ENCODE assay signal across 8 cellular contexts in the genomic region with DNA sequence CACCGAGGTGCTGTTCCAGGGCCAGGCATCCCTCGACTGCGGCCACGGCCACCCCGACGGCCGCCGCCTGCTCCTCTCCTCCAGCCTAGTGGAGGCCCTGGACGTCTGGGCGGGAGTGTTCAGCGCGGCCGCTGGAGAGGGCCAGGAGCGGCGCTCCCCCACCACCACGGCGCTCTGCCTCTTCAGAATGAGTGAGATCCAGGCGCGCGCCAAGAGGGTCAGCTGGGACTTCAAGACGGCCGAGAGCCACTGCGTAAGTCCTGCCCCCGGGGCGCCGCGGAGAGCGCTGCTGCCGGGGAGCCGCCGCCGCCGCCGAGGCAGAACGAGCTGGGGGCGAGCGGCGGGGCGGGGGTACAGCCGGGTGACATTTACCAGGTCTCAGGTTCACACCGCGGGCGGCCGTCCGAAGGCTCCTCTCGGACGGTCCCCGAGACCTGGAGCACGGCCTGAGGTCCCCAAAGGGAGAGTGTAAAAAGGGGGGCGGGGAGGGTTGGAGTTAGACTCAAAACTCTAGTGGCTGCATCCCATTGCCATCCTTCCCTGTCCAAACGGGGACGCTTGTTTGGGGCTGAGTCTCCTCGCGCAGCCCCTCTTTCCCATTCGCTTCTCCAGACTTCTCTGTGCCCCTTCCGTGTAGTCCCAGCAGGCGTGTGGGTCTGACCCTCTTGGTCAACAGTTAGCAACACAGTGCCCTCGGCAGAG. TPM values are rescaled to one million over a fixed set of nuclear protein-coding genes. Genes with fewer than 3 reads are reported as not detected.
DNase-seq lines count a peak whose midpoint lies in the region; ATAC-seq and TF ChIP-seq lines count a peak whose summit lies in the region.

No MANE protein-coding gene starts in this region.

- H3K36me3 ChIP-seq in ES-I3 (ENCODE audit: insufficient read depth, low read length) (no peaks in the 10 kb centered on the region), OCI-LY1 (ENCODE audit: insufficient read depth, low read length) (no peaks in the 10 kb centered on the region), urinary bladder (ENCODE audit: insufficient read depth) (no peaks in the 10 kb centered on the region)

- peaks cover 22% of the 10 kb centered on the region for H3K27me3 ChIP-seq in OCI-LY1 (ENCODE audit: insufficient read depth, low read length)
- H3K27me3 ChIP-seq in dorsolateral prefrontal cortex: peaks cover 0 to 23% (median 0%) of the 10 kb centered on the region in 45 donors

- DNase-seq in dorsolateral prefrontal cortex (peak in 5 of 10 donors; percentile 33 to 58 (median 56)), midbrain (lab: John Stamatoyannopoulos, UW) (peak; percentile 40), cortex of kidney (lab: John Stamatoyannopoulos, UW) (no peak), pons (ENCODE audit: low spot score) (no peak)

- peak overlapping the region; percentile 79 for H3K4me2 ChIP-seq in OCI-LY1 (ENCODE audit: low read length)

- TF ChIP-seq CTCF in OCI-LY1 (IDR thresholded peaks at IDR 0.05; ENCODE audit: low read length) (no peak), dorsolateral prefrontal cortex (IDR thresholded peaks at IDR 0.05 in 54 of 56, conservative IDR thresholded peaks at IDR 0.05 in 2 of 56; ENCODE audit: low read depth in 1 of 56, partially characterized antibody in 56 of 56) (no peak)

- ATAC-seq in GM21737 (IDR thresholded peaks at IDR 0.05; ENCODE audit: unreplicated experiment): peak; percentile 1

- H3K4me1 ChIP-seq in ES-I3 (ENCODE audit: insufficient read depth, low read length) (peaks cover 14% of the 10 kb centered on the region; the same call in 1 of the 2 replicates), OCI-LY1 (ENCODE audit: insufficient read depth, low read length, severe bottlenecking) (peaks cover 24% of the 10 kb centered on the region), urinary bladder (ENCODE audit: insufficient read depth) (peaks cover 2% of the 10 kb centered on the region)

- H4K20me1 ChIP-seq in OCI-LY1 (ENCODE audit: insufficient read depth, low read length): no peaks in the 10 kb centered on the region

- H3K9me3 ChIP-seq in ES-I3 (ENCODE audit: control insufficient read depth, insufficient read depth, low read length): no peaks in the 10 kb centered on the region
- no peaks in the 10 kb centered on the region for H3K9me3 ChIP-seq in OCI-LY1 (ENCODE audit: low read length)

- H3K4me3 ChIP-seq in OCI-LY1 (ENCODE audit: low read depth, low read length, poor library complexity, severe bottlenecking) (peak overlapping the region; percentile 68), dorsolateral prefrontal cortex (peak overlapping the region; percentile 45 to 79 (median 63)), urinary bladder (ENCODE audit: low read depth, low read length) (peak overlapping the region; percentile 74)

- no peaks in the 10 kb centered on the region for H3F3A ChIP-seq in OCI-LY1 (ENCODE audit: insufficient read depth, low read length)

- H3K9ac ChIP-seq in ES-I3 (ENCODE audit: low read depth, low read length) (peak overlapping the region; percentile 66; the same call in 1 of the 2 replicates), OCI-LY1 (ENCODE audit: low read length) (no peak overlapping the region)

- no peak overlapping the region for H3K27ac ChIP-seq in OCI-LY1 (ENCODE audit: low read depth, low read length, poor library complexity, severe bottlenecking)
- peak overlapping the region in 39 of 59 donors; percentile 3 to 89 (median 63) for H3K27ac ChIP-seq in dorsolateral prefrontal cortex
- no peak overlapping the region for H3K27ac ChIP-seq in urinary bladder (ENCODE audit: low read depth)

- H3K9me2 ChIP-seq in OCI-LY1 (ENCODE audit: low read depth, low read length): no peaks in the 10 kb centered on the region

- H2AFZ ChIP-seq in OCI-LY1 (ENCODE audit: low read length): no peak overlapping the region

- intact Hi-C loops in dorsolateral prefrontal cortex (cut with DNase I): loop anchor here (1.0 to 10.0 kb wide), 7 partner anchors 37 to 835 kb away; no protein-coding TSS in a partner anchor

- WGBS in urinary bladder: under 1% methylated on average over 58 of the region's 58 CpGs

- no peaks in the 10 kb centered on the region for H3K79me2 ChIP-seq in OCI-LY1 (ENCODE audit: insufficient read depth, low read length)

RNA-seq across cellular contexts. Expression of gene PLXNC1, which starts 1.6 kb away (rescaled TPM):
- 10 to 100 TPM in 119 of 120 experiments, 1 to 10 TPM in 1; 9.4 to 45.3 (median 27.4) TPM for total RNA-seq in dorsolateral prefrontal cortex
- 19.0 TPM for total RNA-seq in urinary bladder
- polyA plus RNA-seq in urinary bladder: 1.8 TPM

Comparison
In these comparisons a context has a peak if more than half of its experiments do, and no peak if none do; other contexts are left out.
1. H3K27ac ChIP-seq: peak in dorsolateral prefrontal cortex (39 of 59); none in OCI-LY1 (single experiment) and urinary bladder (single experiment).
2. Peak in every context shown above with its lines, with median percentiles within 50 percentile points of each other: H3K4me3 ChIP-seq.